20 cellular contexts compared by ENCODE assay signal in genomic region chr16:86048221-86048620, GRCh38.
"Had no signal": no experiment of that assay in that cellular context is flagged by ENCODE, and none has a peak within 500 bp of the region (broad histone marks: within the 10 kb centered on the region; RNA-seq: fewer than 3 reads in every experiment).

No MANE protein-coding gene starts in this region.

- DNase-seq: activated CD4-positive, alpha-beta T cell treated with anti-CD3 and anti-CD28 coated beads, Interleukin-2, amount 10 ng/mL, durations not matched to agents 24 days and 14 days; activated CD4-positive, CD25-positive, alpha-beta regulatory T cell; activated CD8-positive, alpha-beta memory T cell treated with anti-CD3 and anti-CD28 coated beads for 24 hours; activated gamma-delta T cell treated with Interleukin-2 at 50 U/mL for 16 hours; aorta; effector memory CD4-positive, alpha-beta T cell; foreskin melanocyte; immature natural killer cell; mucosa of descending colon; naive thymus-derived CD4-positive, alpha-beta T cell; stimulated activated CD4-positive, alpha-beta T cell treated with anti-CD3 and anti-CD28 coated beads, Interleukin-4, amount 100 ng/mL, for 24 hours; stimulated activated naive CD4-positive, alpha-beta T cell treated with Interleukin-2 at 50 U/mL for 16 hours; substantia nigra; T-helper 2 cell had no signal

- H3K9me3 ChIP-seq: mucosa of descending colon had no signal

- H3K36me3 Mint-ChIP-seq: immature natural killer cell; naive thymus-derived CD4-positive, alpha-beta T cell; type B pancreatic cell had no signal

- H3K27ac Mint-ChIP-seq: activated CD4-positive, alpha-beta T cell treated with anti-CD3 and anti-CD28 coated beads, Interleukin-2, amount 10 ng/mL, durations not matched to agents 24 days and 14 days; activated naive CD8-positive, alpha-beta T cell treated with anti-CD3 and anti-CD28 coated beads, Interleukin-2, amount 50 U/mL, for 24 hours; dendritic cell treated with granulocyte-macrophage colony-stimulating factor and Interleukin-4, amounts not matched to agents 40 ng/mL and 50 ng/mL, for 4 days; immature natural killer cell; naive thymus-derived CD4-positive, alpha-beta T cell; type B pancreatic cell had no signal

- H3K4me1 Mint-ChIP-seq: immature natural killer cell had no signal

- H3K4me3 Mint-ChIP-seq: activated CD4-positive, alpha-beta T cell treated with anti-CD3 and anti-CD28 coated beads, Interleukin-2, amount 10 ng/mL, durations not matched to agents 24 days and 14 days; activated naive CD8-positive, alpha-beta T cell treated with anti-CD3 and anti-CD28 coated beads, Interleukin-2, amount 50 U/mL, for 24 hours; dendritic cell treated with granulocyte-macrophage colony-stimulating factor and Interleukin-4, amounts not matched to agents 40 ng/mL and 50 ng/mL, for 4 days; immature natural killer cell; naive thymus-derived CD4-positive, alpha-beta T cell; type B pancreatic cell had no signal

- H3K27ac ChIP-seq: epithelial cell of prostate, skin epidermis had no signal

- H3K9me3 Mint-ChIP-seq: activated CD4-positive, alpha-beta T cell treated with anti-CD3 and anti-CD28 coated beads, Interleukin-2, amount 10 ng/mL, durations not matched to agents 24 days and 14 days; activated naive CD8-positive, alpha-beta T cell treated with anti-CD3 and anti-CD28 coated beads, Interleukin-2, amount 50 U/mL, for 24 hours; dendritic cell treated with granulocyte-macrophage colony-stimulating factor and Interleukin-4, amounts not matched to agents 40 ng/mL and 50 ng/mL, for 4 days; type B pancreatic cell had no signal

- H3K4me3 ChIP-seq: lung, mucosa of descending colon, skin epidermis had no signal

- ATAC-seq: activated naive CD8-positive, alpha-beta T cell treated with anti-CD3 and anti-CD28 coated beads, Interleukin-2, amount 50 U/mL, for 24 hours; mucosa of descending colon; naive thymus-derived CD4-positive, alpha-beta T cell had no signal
